ENCODE assay signal across 20 cellular contexts in genomic region chr17:51908841-51909537, GRCh38.
DNase-seq lines count a peak whose midpoint lies in the region; ATAC-seq, FAIRE-seq and TF ChIP-seq lines count a peak whose summit lies in the region.
"Had no signal": no experiment of that assay in that cellular context is flagged by ENCODE, and none has a peak within 500 bp of the region (broad histone marks: within the 10 kb centered on the region; RNA-seq: fewer than 3 reads in every experiment).

No MANE protein-coding gene starts in this region.

- no peaks in the 10 kb centered on the region for H4K20me1 ChIP-seq in HepG2 (ENCODE audit: insufficient read depth, low read length)
- H4K20me1 ChIP-seq in MM.1S (ENCODE audit: insufficient read depth, low read length), result no peaks in the 10 kb centered on the region

- in situ Hi-C loops in HepG2 (cut with HindIII; ENCODE audit: extremely low pct_ligation_motif_present, low pct_unique_long_range_greater_than_20kb), result no loop called here

- 29% methylated on average over 7 of the region's 7 CpGs for WGBS in HepG2 (ENCODE audit: low lambda C conversion rate)
- 40% methylated on average over 6 of the region's 7 CpGs for whole genome bisulfite sequencing in right lobe of liver (ENCODE audit: insufficient coverage, low coverage, low lambda C conversion rate, missing lambda C conversion rate)
- 72 to 79% methylated on average over 7 of the region's 7 CpGs for WGBS in lower leg skin, 2 donors

- H3K36me3 ChIP-seq in HepG2 (replicated peaks in 1 of 2; ENCODE audit: control insufficient read depth in 1 of 2, insufficient read depth in 2 of 2, low read length in 2 of 2) (no peaks in the 10 kb centered on the region), right lobe of liver (no peaks in the 10 kb centered on the region), MM.1S (replicated peaks; ENCODE audit: insufficient read depth, low read length) (no peaks in the 10 kb centered on the region), lower lobe of right lung (no peaks in the 10 kb centered on the region)

- DNase-seq in HepG2 (ENCODE audit: low spot score) (no peak), right lobe of liver (no peak), MM.1S (peak; percentile 10), NCI-H345 (lab: John Stamatoyannopoulos, UW) (no peak), lower leg skin (ENCODE audit: low spot score in 2 of 2) (no peak), lower lobe of right lung (no peak)
- no peak for DNase-seq in activated CD8-positive, alpha-beta T cell treated with anti-CD3 and anti-CD28 coated beads, Interleukin-2, amount 10 ng/mL, durations not matched to agents 7 days and 5 days
- DNase-seq: 8988T; Calu3; CD4-positive, alpha-beta memory T cell; GOT3; MV-4-11; NCI-H1436; NCI-H2029; NCI-H2171; NCI-H446 treated with DMSO at 0.1 percent for 48 hours; T-helper 1 cell had no signal

- H3K79me2 ChIP-seq in HepG2 (ENCODE audit: insufficient read depth, low read length), result no peaks in the 10 kb centered on the region
- H3K79me2 ChIP-seq in MM.1S (ENCODE audit: low read length), result no peaks in the 10 kb centered on the region

- H3K4me3 Mint-ChIP-seq in activated CD8-positive, alpha-beta T cell treated with anti-CD3 and anti-CD28 coated beads, Interleukin-2, amount 10 ng/mL, durations not matched to agents 7 days and 5 days, result no peak overlapping the region
- H3K4me3 Mint-ChIP-seq: CD4-positive, alpha-beta memory T cell; IgD-negative memory B cell had no signal

- no peak overlapping the region for H2AFZ ChIP-seq in HepG2 (ENCODE audit: low read length)
- no peak overlapping the region for H2AFZ ChIP-seq in MM.1S (ENCODE audit: low read length)

- no peak for TF ChIP-seq POLR2A in HepG2 (IDR thresholded peaks at IDR 0.05; ENCODE audit: insufficient read depth in 1 of 2, low read depth in 2 of 2, low read length in 2 of 2)
- no peak for TF ChIP-seq POLR2A in right lobe of liver (IDR thresholded peaks at IDR 0.05)
- no peak for TF ChIP-seq POLR2A in lower leg skin (IDR thresholded peaks at IDR 0.05)

- H3K9me3 ChIP-seq in HepG2 (ENCODE audit: low read length) (no peaks in the 10 kb centered on the region), right lobe of liver (no peaks in the 10 kb centered on the region), MM.1S (replicated peaks; ENCODE audit: insufficient read depth, low read length) (no peaks in the 10 kb centered on the region), lower lobe of right lung (no peaks in the 10 kb centered on the region)

- TF ChIP-seq RAD21 in HepG2 (CRISPR knock-in tag; IDR thresholded peaks at IDR 0.05), result no peak

- H3K36me3 Mint-ChIP-seq in activated CD8-positive, alpha-beta T cell treated with anti-CD3 and anti-CD28 coated beads, Interleukin-2, amount 10 ng/mL, durations not matched to agents 7 days and 5 days (ENCODE audit: low read depth), result no peaks in the 10 kb centered on the region
- H3K36me3 Mint-ChIP-seq: CD4-positive, alpha-beta memory T cell; IgD-negative memory B cell had no signal

- H3K27ac Mint-ChIP-seq in activated CD8-positive, alpha-beta T cell treated with anti-CD3 and anti-CD28 coated beads, Interleukin-2, amount 10 ng/mL, durations not matched to agents 7 days and 5 days, result no peak overlapping the region
- H3K27ac Mint-ChIP-seq: CD4-positive, alpha-beta memory T cell; IgD-negative memory B cell had no signal

- H3K4me1 Mint-ChIP-seq in activated CD8-positive, alpha-beta T cell treated with anti-CD3 and anti-CD28 coated beads, Interleukin-2, amount 10 ng/mL, durations not matched to agents 7 days and 5 days (ENCODE audit: low read depth), result no peaks in the 10 kb centered on the region
- H3K4me1 Mint-ChIP-seq: CD4-positive, alpha-beta memory T cell; IgD-negative memory B cell had no signal

- intact Hi-C loops in HepG2 (cut with micrococcal nuclease; ENCODE audit: unreplicated experiment) (no loop called here), right lobe of liver (cut with DNase I) (no loop called here), lower leg skin (cut with DNase I; ENCODE audit: low total_unique reads) (no loop called here), lower lobe of right lung (cut with DNase I) (no loop called here)

- H3K4me3 ChIP-seq in HepG2 (replicated peaks in 1 of 3; ENCODE audit: insufficient read depth in 1 of 3, low read depth in 2 of 3, low read length in 3 of 3) (no peak overlapping the region), right lobe of liver (no peak overlapping the region), MM.1S (ENCODE audit: low read length) (no peak overlapping the region), lower leg skin (ENCODE audit: low read depth, poor library complexity, severe bottlenecking) (no peak overlapping the region), lower lobe of right lung (no peak overlapping the region)
- H3K4me3 ChIP-seq: SK-N-MC had no signal

- H3K27ac ChIP-seq in HepG2 (ENCODE audit: extremely low read length, insufficient read depth, low read length) (no peak overlapping the region), right lobe of liver (no peak overlapping the region), MM.1S (ENCODE audit: low read length) (no peak overlapping the region), lower lobe of right lung (no peak overlapping the region)
- H3K27ac ChIP-seq: SK-N-MC had no signal

- POLR2A ChIA-PET in HepG2 (lab: Yijun Ruan, JAX), result no interaction called here
- POLR2A ChIA-PET in activated CD8-positive, alpha-beta T cell treated with anti-CD3 and anti-CD28 coated beads, Interleukin-2, amount 10 ng/mL, durations not matched to agents 7 days and 5 days (lab: Charles Lee), result no interaction called here

- no peaks in the 10 kb centered on the region for H3K9me2 ChIP-seq in MM.1S (replicated peaks; ENCODE audit: insufficient read depth, low read length)

- TF ChIP-seq CTCF in HepG2 (CRISPR knock-in tag; IDR thresholded peaks at IDR 0.05), result no peak
- TF ChIP-seq CTCF in right lobe of liver (IDR thresholded peaks at IDR 0.05), result no peak
- no peak for TF ChIP-seq CTCF in MM.1S (IDR thresholded peaks at IDR 0.05; ENCODE audit: low read length)
- TF ChIP-seq CTCF in lower leg skin (IDR thresholded peaks at IDR 0.05), result no peak
- no peak for TF ChIP-seq CTCF in lower lobe of right lung (IDR thresholded peaks at IDR 0.05)

- no peaks in the 10 kb centered on the region for H3K4me1 ChIP-seq in HepG2 (ENCODE audit: insufficient read depth, low read length)
- H3K4me1 ChIP-seq in right lobe of liver, result no peaks in the 10 kb centered on the region
- H3K4me1 ChIP-seq in MM.1S (ENCODE audit: low read length), result peaks cover 5% of the 10 kb centered on the region; the same call in 1 of the 2 replicates
- no peaks in the 10 kb centered on the region for H3K4me1 ChIP-seq in lower lobe of right lung

- H3F3A ChIP-seq in MM.1S (ENCODE audit: insufficient read depth, low read length), result no peaks in the 10 kb centered on the region

- H3K27me3 Mint-ChIP-seq in activated CD8-positive, alpha-beta T cell treated with anti-CD3 and anti-CD28 coated beads, Interleukin-2, amount 10 ng/mL, durations not matched to agents 7 days and 5 days (ENCODE audit: low read depth), result no peaks in the 10 kb centered on the region
- H3K27me3 Mint-ChIP-seq: IgD-negative memory B cell had no signal

- TF ChIP-seq EP300 in HepG2 (IDR thresholded peaks at IDR 0.05; ENCODE audit: low read depth in 2 of 2, low read length in 2 of 2) (no peak), HepG2 (CRISPR knock-in tag; IDR thresholded peaks at IDR 0.05; ENCODE audit: borderline replicate concordance) (no peak)

- H3K27me3 ChIP-seq in HepG2 (ENCODE audit: control insufficient read depth in 1 of 2, insufficient read depth in 2 of 2, low read length in 2 of 2) (no peaks in the 10 kb centered on the region), right lobe of liver (no peaks in the 10 kb centered on the region), MM.1S (replicated peaks; ENCODE audit: insufficient read depth, low read length) (no peaks in the 10 kb centered on the region), lower lobe of right lung (ENCODE audit: low read depth) (no peaks in the 10 kb centered on the region)

- CTCF ChIA-PET in HepG2 (lab: Yijun Ruan, JAX; ENCODE audit: low intra/inter-chr PET ratio, low total read pairs), result no interaction called here
- CTCF ChIA-PET in activated CD8-positive, alpha-beta T cell treated with anti-CD3 and anti-CD28 coated beads, Interleukin-2, amount 10 ng/mL, durations not matched to agents 7 days and 5 days (lab: Charles Lee), result no interaction called here

- no TSS peak for BruUV-seq in HepG2 (replicated peaks; lab: Mats Ljungman, UMichigan)

- FAIRE-seq in HepG2 (lab: Jason Lieb, UNC), result no peak

- H3K9me3 Mint-ChIP-seq in activated CD8-positive, alpha-beta T cell treated with anti-CD3 and anti-CD28 coated beads, Interleukin-2, amount 10 ng/mL, durations not matched to agents 7 days and 5 days (ENCODE audit: insufficient read depth), result peaks cover 4% of the 10 kb centered on the region
- H3K9me3 Mint-ChIP-seq: IgD-negative memory B cell had no signal

- H3K9ac ChIP-seq in HepG2 (ENCODE audit: insufficient read depth, low read depth, low read length) (no peak overlapping the region), MM.1S (ENCODE audit: low read length) (no peak overlapping the region)

- no peak overlapping the region for H3K4me2 ChIP-seq in HepG2 (ENCODE audit: low read depth, low read length)
- H3K4me2 ChIP-seq in MM.1S (ENCODE audit: low read depth, low read length), result peak overlapping the region; percentile 35

- ATAC-seq in HepG2, result no peak
- ATAC-seq in right lobe of liver, result no peak
- peak; percentile 84 for ATAC-seq in HG02938 (IDR thresholded peaks at IDR 0.05; ENCODE audit: unreplicated experiment)
- ATAC-seq in activated CD8-positive, alpha-beta T cell treated with anti-CD3 and anti-CD28 coated beads, Interleukin-2, amount 10 ng/mL, durations not matched to agents 7 days and 5 days, result no peak
- ATAC-seq in lower lobe of right lung, result no peak

TF ChIP-seq in HepG2, 621 proteins besides CTCF, POLR2A, EP300 and RAD21:
- no peak for TF ChIP-seq TBX2 (CRISPR knock-in tag; IDR thresholded peaks at IDR 0.05; ENCODE audit: borderline replicate concordance)
- no peak for TF ChIP-seq SNRNP70 (IDR thresholded peaks at IDR 0.05; ENCODE audit: low read depth, low read length)
- no peak for TF ChIP-seq DNMT1 (CRISPR knock-in tag; IDR thresholded peaks at IDR 0.05)
- peak; percentile 55; the same call in 1 of the 2 replicates for TF ChIP-seq CREB1 (IDR thresholded peaks at IDR 0.05)
- TF ChIP-seq CREB1 (CRISPR knock-in tag; IDR thresholded peaks at IDR 0.05), result no peak
TF ChIP-seq in HepG2: peak in this region for 1.
